Comparison of ENCODE assay signal across 10 cellular contexts in the genomic region with DNA sequence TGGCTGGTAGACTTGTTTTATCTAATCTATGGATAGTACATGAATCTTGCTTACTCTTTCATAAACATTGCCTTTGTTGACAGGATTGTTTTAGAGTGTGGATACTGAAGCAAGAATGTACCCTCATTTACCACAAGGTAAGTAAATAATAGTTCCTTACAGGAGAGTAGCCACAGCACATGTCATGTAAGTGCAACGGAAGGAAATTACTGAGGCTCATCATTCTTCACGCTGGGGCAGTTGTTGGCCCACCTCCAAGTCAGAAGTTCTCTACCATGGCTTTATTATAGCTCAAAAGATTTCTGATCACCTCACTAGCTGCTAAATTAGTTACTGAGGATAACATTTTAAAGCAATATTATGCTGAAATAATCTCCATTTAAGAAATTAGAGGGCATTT. TPM values are rescaled to one million over a fixed set of nuclear protein-coding genes. Genes with fewer than 3 reads are reported as not detected.
"Had no signal": no experiment of that assay in that cellular context is flagged by ENCODE, and none has a peak within 500 bp of the region (broad histone marks: within the 10 kb centered on the region; RNA-seq: fewer than 3 reads in every experiment).

No MANE protein-coding gene starts in this region.

RNA-seq across cellular contexts. Expression of gene ANKRD30B, which starts 50.0 kb away (rescaled TPM):
- total RNA-seq: activated CD4-positive, alpha-beta memory T cell treated with anti-CD3 and anti-CD28 coated beads, Interleukin-2, amount 10 ng/mL, durations not matched to agents 7 days and 5 days; activated CD4-positive, alpha-beta T cell treated with anti-CD3 and anti-CD28 coated beads for 36 hours; activated CD8-positive, alpha-beta memory T cell treated with anti-CD3 and anti-CD28 coated beads for 36 hours; activated naive CD4-positive, alpha-beta T cell treated with anti-CD3 and anti-CD28 coated beads for 36 hours; activated T-helper 17 cell treated with anti-CD3 and anti-CD28 coated beads, Interleukin-2, amount 50 U/mL, for 72 hours; astrocyte; cardiac muscle cell; Right ventricle myocardium inferior; T-helper 2 cell treated with Interferon-gamma antibody and Interleukin-4, amounts not matched to agents 100 ng/mL and 5 ng/mL, for 36 hours had no signal
- polyA plus RNA-seq: cardiac muscle cell, SK-N-SH had no signal
